ENCODE assay signal across 21 cellular contexts in genomic region chr3:67692621-67693020, GRCh38.
"Had no signal": no experiment of that assay in that cellular context is flagged by ENCODE, and none has a peak within 500 bp of the region (broad histone marks: within the 10 kb centered on the region; RNA-seq: fewer than 3 reads in every experiment).

No MANE protein-coding gene starts in this region.

- H3K27ac ChIP-seq: left lung, neural progenitor cell, psoas muscle, suprapubic skin had no signal

- H3K4me1 Mint-ChIP-seq: activated CD4-positive, alpha-beta memory T cell treated with anti-CD3 and anti-CD28 coated beads, Interleukin-2, amount 10 ng/mL, durations not matched to agents 7 days and 5 days; activated CD8-positive, alpha-beta memory T cell treated with anti-CD3 and anti-CD28 coated beads, Interleukin-2, amount 10 ng/mL, durations not matched to agents 7 days and 5 days; brain; neural progenitor cell had no signal

- H3K4me3 ChIP-seq: left lung, neural progenitor cell, psoas muscle, suprapubic skin had no signal

- H3K36me3 Mint-ChIP-seq: brain had no signal

- H3K4me1 ChIP-seq: left lung, neural progenitor cell, psoas muscle, suprapubic skin had no signal

- H2AFZ ChIP-seq: neural progenitor cell had no signal

- H3K36me3 ChIP-seq: left lung, neural progenitor cell, suprapubic skin had no signal

- H3K9me3 ChIP-seq: left lung, psoas muscle, suprapubic skin had no signal

- ATAC-seq: activated CD8-positive, alpha-beta memory T cell treated with anti-CD3 and anti-CD28 coated beads, Interleukin-2, amount 10 ng/mL, durations not matched to agents 7 days and 5 days; left lung; naive thymus-derived CD4-positive, alpha-beta T cell; psoas muscle; right cardiac atrium; stimulated activated naive CD8-positive, alpha-beta T cell treated with anti-CD3 and anti-CD28 coated beads, Interleukin-15, amount 100 ng/mL, for 72 hours had no signal

- H3K4me3 Mint-ChIP-seq: activated B cell treated with CpG ODN at 0.5 μM for 24 hours; activated CD4-positive, alpha-beta memory T cell treated with anti-CD3 and anti-CD28 coated beads, Interleukin-2, amount 10 ng/mL, durations not matched to agents 7 days and 5 days; activated CD8-positive, alpha-beta memory T cell treated with anti-CD3 and anti-CD28 coated beads, Interleukin-2, amount 10 ng/mL, durations not matched to agents 7 days and 5 days; activated naive CD8-positive, alpha-beta T cell; brain; naive thymus-derived CD4-positive, alpha-beta T cell; neural progenitor cell; stimulated activated naive CD8-positive, alpha-beta T cell treated with anti-CD3 and anti-CD28 coated beads, Interleukin-15, amount 100 ng/mL, for 72 hours; type B pancreatic cell had no signal

- H3K9ac ChIP-seq: neural progenitor cell had no signal

- H3K27me3 Mint-ChIP-seq: activated CD4-positive, alpha-beta memory T cell treated with anti-CD3 and anti-CD28 coated beads, Interleukin-2, amount 10 ng/mL, durations not matched to agents 7 days and 5 days; activated CD8-positive, alpha-beta memory T cell treated with anti-CD3 and anti-CD28 coated beads, Interleukin-2, amount 10 ng/mL, durations not matched to agents 7 days and 5 days; activated naive CD8-positive, alpha-beta T cell; naive thymus-derived CD4-positive, alpha-beta T cell; stimulated activated naive CD8-positive, alpha-beta T cell treated with anti-CD3 and anti-CD28 coated beads, Interleukin-15, amount 100 ng/mL, for 72 hours; type B pancreatic cell had no signal

- H3K9me3 Mint-ChIP-seq: neural progenitor cell had no signal

- DNase-seq: activated B cell treated with CpG ODN at 0.5 μM for 24 hours; activated CD4-positive, alpha-beta memory T cell treated with anti-CD3 and anti-CD28 coated beads, Interleukin-2, amount 10 ng/mL, durations not matched to agents 7 days and 5 days; activated CD4-positive, alpha-beta T cell treated with anti-CD3 and anti-CD28 coated beads for 48 hours; activated CD8-positive, alpha-beta memory T cell treated with anti-CD3 and anti-CD28 coated beads, Interleukin-2, amount 10 ng/mL, durations not matched to agents 7 days and 5 days; amniotic stem cell; cerebellar nuclear complex; effector CD4-positive, alpha-beta T cell; kidney; left lung; mammary epithelial cell; naive thymus-derived CD4-positive, alpha-beta T cell; psoas muscle; right cardiac atrium; stimulated activated CD4-positive, alpha-beta T cell treated with anti-CD3 and anti-CD28 coated beads, Interleukin-15, amount 100 ng/mL, for 24 hours; stimulated activated CD4-positive, alpha-beta T cell treated with anti-CD3 and anti-CD28 coated beads, Interleukin-4, amount 100 ng/mL, for 1 hour; stimulated activated naive CD8-positive, alpha-beta T cell treated with anti-CD3 and anti-CD28 coated beads, Interleukin-15, amount 100 ng/mL, for 72 hours had no signal

- FAIRE-seq: kidney had no signal

- H3K27me3 ChIP-seq: left lung, neural progenitor cell, suprapubic skin had no signal

- H3K4me2 ChIP-seq: neural progenitor cell had no signal

- H3K27ac Mint-ChIP-seq: activated B cell treated with CpG ODN at 0.5 μM for 24 hours; activated CD4-positive, alpha-beta memory T cell treated with anti-CD3 and anti-CD28 coated beads, Interleukin-2, amount 10 ng/mL, durations not matched to agents 7 days and 5 days; activated CD8-positive, alpha-beta memory T cell treated with anti-CD3 and anti-CD28 coated beads, Interleukin-2, amount 10 ng/mL, durations not matched to agents 7 days and 5 days; activated naive CD8-positive, alpha-beta T cell; brain; naive thymus-derived CD4-positive, alpha-beta T cell; neural progenitor cell; stimulated activated naive CD8-positive, alpha-beta T cell treated with anti-CD3 and anti-CD28 coated beads, Interleukin-15, amount 100 ng/mL, for 72 hours; type B pancreatic cell had no signal
